In the genomic region with DNA sequence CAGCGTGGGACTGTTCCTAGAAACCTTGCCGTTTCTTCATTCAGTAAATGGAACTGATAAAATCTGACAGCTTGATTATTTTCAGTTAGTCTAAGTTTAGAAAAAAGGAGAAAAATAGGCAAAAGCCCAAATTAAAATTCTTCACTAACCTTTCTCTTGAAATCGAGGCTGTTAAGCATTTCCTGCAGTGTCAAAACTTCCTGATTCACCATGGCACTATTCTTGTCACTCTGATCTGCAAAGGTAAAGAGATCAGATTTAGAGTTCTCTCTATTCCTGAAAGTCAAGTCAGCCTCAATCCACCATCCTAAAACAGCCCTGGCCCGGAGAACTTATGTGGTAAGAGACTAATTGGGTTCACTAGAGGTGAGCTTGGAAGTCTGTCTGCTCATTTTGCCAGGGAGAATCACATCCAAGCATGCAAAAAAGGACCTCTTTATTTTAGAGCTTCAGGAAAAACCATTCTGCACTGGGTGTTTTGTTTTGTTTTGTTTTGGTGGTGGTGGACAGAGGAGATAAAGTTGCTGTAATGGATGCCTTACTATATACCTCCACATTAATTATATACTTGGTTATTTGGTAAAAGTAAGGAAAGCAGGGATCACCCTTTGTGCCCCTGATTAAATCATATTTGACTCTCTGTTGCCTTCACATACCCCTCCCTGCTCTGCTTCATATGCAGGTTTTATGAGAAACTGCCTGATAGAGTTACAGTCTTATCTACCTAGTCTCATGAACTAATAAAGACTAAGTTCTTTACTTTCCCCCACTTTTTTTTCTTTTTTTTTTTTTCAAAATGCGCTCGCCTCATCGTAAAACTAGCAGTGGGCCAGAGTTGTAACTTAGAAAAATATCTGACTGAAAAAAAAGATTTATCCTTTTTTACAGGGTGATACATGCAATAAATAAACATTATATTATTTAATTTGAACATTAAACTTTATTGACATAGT, we compare ENCODE assay signal across 14 cellular contexts. TPM values are rescaled to one million over a fixed set of nuclear protein-coding genes. Genes with fewer than 3 reads are reported as not detected.
DNase-seq lines count a peak whose midpoint lies in the region; ATAC-seq and TF ChIP-seq lines count a peak whose summit lies in the region.
"Had no signal": no experiment of that assay in that cellular context is flagged by ENCODE, and none has a peak within 500 bp of the region (broad histone marks: within the 10 kb centered on the region; RNA-seq: fewer than 3 reads in every experiment).

No MANE protein-coding gene starts in this region.

- no peaks in the 10 kb centered on the region for H3K27me3 Mint-ChIP-seq in activated T-cell treated with anti-CD3 and anti-CD28 coated beads, Interleukin-2, amount 50 U/mL, for 4 hours (ENCODE audit: low read depth)
- H3K27me3 Mint-ChIP-seq in Caco-2 (ENCODE audit: insufficient read depth, unreplicated experiment), result peaks cover 18% of the 10 kb centered on the region
- H3K27me3 Mint-ChIP-seq: brain had no signal

- peak overlapping the region; percentile 33 for H3K4me3 Mint-ChIP-seq in activated T-cell treated with anti-CD3 and anti-CD28 coated beads, Interleukin-2, amount 50 U/mL, for 4 hours
- no peak overlapping the region for H3K4me3 Mint-ChIP-seq in Caco-2 (ENCODE audit: unreplicated experiment)
- H3K4me3 Mint-ChIP-seq: endodermal cell, HFFc6 had no signal

- no peaks in the 10 kb centered on the region for H3K27me3 ChIP-seq in OCI-LY3 (ENCODE audit: low read depth, low read length)
- no peaks in the 10 kb centered on the region for H3K27me3 ChIP-seq in adipocyte (replicated peaks; ENCODE audit: control insufficient read depth, insufficient read depth, low read length)
- H3K27me3 ChIP-seq in spleen (replicated peaks in 1 of 7), result no peaks in the 10 kb centered on the region
- no peaks in the 10 kb centered on the region for H3K27me3 ChIP-seq in Caco-2 (replicated peaks; ENCODE audit: control insufficient read depth, insufficient read depth, low read length)
- H3K27me3 ChIP-seq: heart right ventricle, ovary had no signal

- peak; percentile 50 to 72 for ATAC-seq in activated T-cell treated with anti-CD3 and anti-CD28 coated beads, Interleukin-2, amount 50 U/mL, for 4 hours
- ATAC-seq: heart right ventricle had no signal

- BruUV-seq in Caco-2 (replicated peaks; lab: Mats Ljungman, UMichigan), result no TSS peak

- 48 to 52% (median 51%) methylated on average over 7 of the region's 7 CpGs for WGBS in spleen, 5 donors

- H3K9me3 Mint-ChIP-seq in activated T-cell treated with anti-CD3 and anti-CD28 coated beads, Interleukin-2, amount 50 U/mL, for 4 hours, result no peaks in the 10 kb centered on the region
- H3K9me3 Mint-ChIP-seq in Caco-2 (ENCODE audit: unreplicated experiment), result no peaks in the 10 kb centered on the region
- H3K9me3 Mint-ChIP-seq: brain, endodermal cell, HFFc6 had no signal

- peaks cover 81% of the 10 kb centered on the region for H3K4me1 Mint-ChIP-seq in activated T-cell treated with anti-CD3 and anti-CD28 coated beads, Interleukin-2, amount 50 U/mL, for 4 hours (ENCODE audit: low read depth)
- H3K4me1 Mint-ChIP-seq in Caco-2 (ENCODE audit: low read depth, unreplicated experiment), result no peaks in the 10 kb centered on the region
- H3K4me1 Mint-ChIP-seq: brain had no signal

- H4K20me1 ChIP-seq in OCI-LY3 (ENCODE audit: insufficient read depth, low read length), result no peaks in the 10 kb centered on the region

- DNase-seq in activated T-cell treated with anti-CD3 and anti-CD28 coated beads, Interleukin-2, amount 50 U/mL, for 4 hours, result no peak
- no peak for DNase-seq in activated T-cell treated with anti-CD3 and anti-CD28 coated beads for 4 hours
- DNase-seq in adipocyte (ENCODE audit: low read depth), result peak; percentile 18
- DNase-seq in spleen, result no peak
- DNase-seq in foreskin melanocyte, result no peak
- no peak for DNase-seq in Caco-2
- no peak for DNase-seq in NCI-H446 treated with DMSO at 0.1 percent for 48 hours (lab: John Stamatoyannopoulos, UW)
- DNase-seq: endodermal cell, heart right ventricle, HFFc6, NCI-H2081 treated with DMSO at 0.1 percent for 48 hours, ovary had no signal

- H3K4me2 ChIP-seq in OCI-LY3 (ENCODE audit: low read length), result no peak overlapping the region

- H3K9ac ChIP-seq in OCI-LY3 (ENCODE audit: low read length) (no peak overlapping the region), adipocyte (ENCODE audit: low read length) (peak overlapping the region; percentile 40)

- H3K4me3 ChIP-seq in OCI-LY3 (ENCODE audit: low read length) (no peak overlapping the region), adipocyte (ENCODE audit: low read length) (peak overlapping the region; percentile 61), spleen (no peak overlapping the region), Caco-2 (ENCODE audit: low read depth, low read length) (no peak overlapping the region)
- H3K4me3 ChIP-seq: ovary had no signal

- TF ChIP-seq POLR2A in spleen (IDR thresholded peaks at IDR 0.05), result no peak

- no peak for TF ChIP-seq CTCF in OCI-LY3 (IDR thresholded peaks at IDR 0.05; ENCODE audit: low read depth, low read length)
- no peak for TF ChIP-seq CTCF in spleen (IDR thresholded peaks at IDR 0.05 in 8 of 11, conservative IDR thresholded peaks at IDR 0.05 in 3 of 11)
- no peak for TF ChIP-seq CTCF in Caco-2 (IDR thresholded peaks at IDR 0.05; ENCODE audit: insufficient read depth in 1 of 2, low read depth in 1 of 2, low read length in 1 of 2, severe bottlenecking in 1 of 2, unreplicated experiment in 1 of 2)

- no peak overlapping the region for H3K27ac Mint-ChIP-seq in Caco-2 (ENCODE audit: unreplicated experiment)
- H3K27ac Mint-ChIP-seq: brain, endodermal cell, HFFc6 had no signal

- CTCF ChIA-PET in Caco-2 (lab: Charles Lee), result no interaction called here

- H3K4me1 ChIP-seq in OCI-LY3 (ENCODE audit: low read length) (no peaks in the 10 kb centered on the region), adipocyte (ENCODE audit: control insufficient read depth, insufficient read depth, low read length) (peaks cover 25% of the 10 kb centered on the region), spleen (peaks cover 0 to 59% (median 14%) of the 10 kb centered on the region in 6 donors), Caco-2 (no peaks in the 10 kb centered on the region)

- H2AFZ ChIP-seq in OCI-LY3 (ENCODE audit: low read depth, low read length), result 0 out of 2 replicates have a peak overlapping the region, but pooled peaks have one; percentile 49

- peaks cover 50% of the 10 kb centered on the region for H3K36me3 Mint-ChIP-seq in activated T-cell treated with anti-CD3 and anti-CD28 coated beads, Interleukin-2, amount 50 U/mL, for 4 hours (ENCODE audit: insufficient read depth)
- no peaks in the 10 kb centered on the region for H3K36me3 Mint-ChIP-seq in Caco-2 (ENCODE audit: insufficient read depth, unreplicated experiment)
- H3K36me3 Mint-ChIP-seq: brain had no signal

- H3K36me3 ChIP-seq in OCI-LY3 (replicated peaks; ENCODE audit: low read depth, low read length) (no peaks in the 10 kb centered on the region), adipocyte (ENCODE audit: control insufficient read depth, insufficient read depth, low read length, severe bottlenecking) (no peaks in the 10 kb centered on the region), spleen (peaks cover 0 to 4% (median 0%) of the 10 kb centered on the region in 6 donors), Caco-2 (ENCODE audit: control insufficient read depth, insufficient read depth, low read length) (no peaks in the 10 kb centered on the region)
- H3K36me3 ChIP-seq: ovary had no signal

- no peaks in the 10 kb centered on the region for H3K9me3 ChIP-seq in OCI-LY3 (ENCODE audit: insufficient read depth, low read length)
- no peaks in the 10 kb centered on the region for H3K9me3 ChIP-seq in adipocyte (ENCODE audit: control insufficient read depth, low read length)
- H3K9me3 ChIP-seq in spleen, result no peaks in the 10 kb centered on the region
- no peaks in the 10 kb centered on the region; the same call in 1 of the 2 replicates for H3K9me3 ChIP-seq in Caco-2
- H3K9me3 ChIP-seq: heart right ventricle, ovary had no signal

- H3K79me2 ChIP-seq in OCI-LY3 (ENCODE audit: low read length), result no peaks in the 10 kb centered on the region

- intact Hi-C loops in spleen (cut with DNase I; ENCODE audit: low total_unique reads) (no loop called here), Caco-2 (cut with micrococcal nuclease; ENCODE audit: unreplicated experiment) (no loop called here)

- POLR2A ChIA-PET in Caco-2 (lab: Charles Lee), result no interaction called here

- no peak overlapping the region for H3K27ac ChIP-seq in OCI-LY3 (ENCODE audit: low read length)
- peak overlapping the region in 6 of 8 donors; percentile 7 to 71 (median 52) for H3K27ac ChIP-seq in spleen
- H3K27ac ChIP-seq: ovary had no signal

RNA-seq across cellular contexts. Expression of a gene that starts 52.6 kb away (rescaled TPM):
- 100 to 1,000 TPM; 222 to 278 (median 268) TPM for total RNA-seq in activated T-cell treated with anti-CD3 and anti-CD28 coated beads, Interleukin-2, amount 50 U/mL, for 4 hours
- total RNA-seq in spleen, result 100 to 1,000 TPM in 6 of 7 donors, 10 to 100 TPM in 1; 98.0 to 246 (median 171) TPM
- 10 to 100 TPM; 19.5 to 61.4 (median 25.6) TPM for polyA plus RNA-seq in spleen
- 113 and 126 TPM in 2 replicates for total RNA-seq in Caco-2 (2022)
